In genomic region chr6:146770965-146771735, GRCh38 we compare ENCODE assay signal across 9 cellular contexts.
DNase-seq lines count a peak whose midpoint lies in the region; ATAC-seq, FAIRE-seq and TF ChIP-seq lines count a peak whose summit lies in the region.
"Had no signal": no experiment of that assay in that cellular context is flagged by ENCODE, and none has a peak within 500 bp of the region (broad histone marks: within the 10 kb centered on the region; RNA-seq: fewer than 3 reads in every experiment).

No MANE protein-coding gene starts in this region.

- H3K36me3 ChIP-seq in kidney (ENCODE audit: control insufficient read depth in 1 of 2, insufficient read depth in 2 of 2, low read length in 2 of 2) (no peaks in the 10 kb centered on the region), suprapubic skin (no peaks in the 10 kb centered on the region)

- ATAC-seq in HG03159 (IDR thresholded peaks at IDR 0.05; ENCODE audit: unreplicated experiment) = no peak

- no peak for FAIRE-seq in kidney (lab: Jason Lieb, UNC)
- FAIRE-seq: endometrium had no signal

- TF ChIP-seq EP300 in suprapubic skin (IDR thresholded peaks at IDR 0.05) = no peak

- intact Hi-C loops in kidney (cut with DNase I) = no loop called here

- TF ChIP-seq CTCF in AG10803 (conservative IDR thresholded peaks at IDR 0.05; ENCODE audit: low read length) (no peak), kidney (IDR thresholded peaks at IDR 0.05; ENCODE audit: borderline replicate concordance, extremely low read depth, insufficient read depth) (no peak), suprapubic skin (IDR thresholded peaks at IDR 0.05) (no peak)

- H3K4me3 ChIP-seq in AG10803 (ENCODE audit: low read length) (no peak overlapping the region), kidney (ENCODE audit: low read length in 2 of 2) (no peak overlapping the region), suprapubic skin (peak overlapping the region; percentile 11)

- H3K9me3 ChIP-seq in kidney (ENCODE audit: control insufficient read depth in 1 of 2, low read length in 2 of 2) (no peaks in the 10 kb centered on the region), suprapubic skin (no peaks in the 10 kb centered on the region)

- H3K27me3 ChIP-seq in suprapubic skin = no peaks in the 10 kb centered on the region

- H3K4me1 ChIP-seq in kidney (ENCODE audit: control insufficient read depth in 1 of 2, insufficient read depth in 1 of 2, low read depth in 1 of 2, low read length in 2 of 2) = no peaks in the 10 kb centered on the region
- no peaks in the 10 kb centered on the region for H3K4me1 ChIP-seq in suprapubic skin

- H3K9ac ChIP-seq in kidney (ENCODE audit: low read length in 2 of 2) = no peak overlapping the region

- H3K27ac ChIP-seq in kidney (ENCODE audit: low read depth in 2 of 2, low read length in 2 of 2) (no peak overlapping the region), suprapubic skin (peak overlapping the region; percentile 36)

- no peak for TF ChIP-seq POLR2A in suprapubic skin (IDR thresholded peaks at IDR 0.05)

- WGBS in suprapubic skin = 64% methylated on average over 14 of the region's 14 CpGs

- DNase-seq in AG10803 (ENCODE audit: low read depth) (peak; percentile 51), HT-29 (ENCODE audit: low spot score) (peak; percentile 12), kidney (peak; percentile 65), suprapubic skin (ENCODE audit: low spot score in 2 of 2) (peak in 1 of 2 donors; percentile 80), NCI-H2107 treated with DMSO at 0.1 percent for 48 hours (lab: John Stamatoyannopoulos, UW; ENCODE audit: unreplicated experiment) (no peak), RPMI8226 (no peak)
- peak; percentile 59 for DNase-seq in activated CD8-positive, alpha-beta memory T cell treated with anti-CD3 and anti-CD28 coated beads, Interleukin-2, amount 50 U/mL, for 48 hours

Comparison
In these comparisons a context has a peak if more than half of its experiments do, and no peak if none do; other contexts are left out.
1. DNase-seq: peak in AG10803 (single experiment), HT-29 (single experiment), activated CD8-positive, alpha-beta memory T cell treated with anti-CD3 and anti-CD28 coated beads, Interleukin-2, amount 50 U/mL, for 48 hours (single experiment) and kidney (single experiment); none in NCI-H2107 treated with DMSO at 0.1 percent for 48 hours (single experiment) and RPMI8226 (single experiment).